Comparison of ENCODE assay signal across 23 cellular contexts in genomic region chr5:43785198-43785597, GRCh38.
DNase-seq lines count a peak whose midpoint lies in the region; ATAC-seq and TF ChIP-seq lines count a peak whose summit lies in the region.
"Had no signal": no experiment of that assay in that cellular context is flagged by ENCODE, and none has a peak within 500 bp of the region (broad histone marks: within the 10 kb centered on the region; RNA-seq: fewer than 3 reads in every experiment).

No MANE protein-coding gene starts in this region.

- intact Hi-C loops in Right ventricle myocardium superior (cut with DNase I) (no loop called here), heart right ventricle (cut with DNase I) (no loop called here)

- 46 to 47% methylated on average over 3 of the region's 3 CpGs for WGBS in heart right ventricle, 2 donors

- TF ChIP-seq CTCF in right atrium auricular region (IDR thresholded peaks at IDR 0.05) (no peak), heart right ventricle (IDR thresholded peaks at IDR 0.05) (no peak)

- H3K27ac ChIP-seq in right atrium auricular region (no peak overlapping the region), heart right ventricle (no peak overlapping the region)
- H3K27ac ChIP-seq: BLaER1 had no signal

- no peaks in the 10 kb centered on the region for H3K9me3 ChIP-seq in right atrium auricular region
- H3K9me3 ChIP-seq in heart right ventricle = no peaks in the 10 kb centered on the region
- H3K9me3 ChIP-seq: BLaER1 had no signal

- H3K4me1 ChIP-seq in right atrium auricular region (no peaks in the 10 kb centered on the region), heart right ventricle (no peaks in the 10 kb centered on the region)
- H3K4me1 ChIP-seq: BLaER1 had no signal

- no peak overlapping the region for H3K4me3 ChIP-seq in right atrium auricular region
- no peak overlapping the region for H3K4me3 ChIP-seq in heart right ventricle
- H3K4me3 ChIP-seq: BLaER1, GM23338 had no signal

- H3K36me3 ChIP-seq in right atrium auricular region (no peaks in the 10 kb centered on the region), heart right ventricle (no peaks in the 10 kb centered on the region)
- H3K36me3 ChIP-seq: BLaER1 had no signal

- H3K27me3 ChIP-seq in right atrium auricular region (no peaks in the 10 kb centered on the region), heart right ventricle (no peaks in the 10 kb centered on the region)
- H3K27me3 ChIP-seq: BLaER1 had no signal

- ATAC-seq in Right ventricle myocardium superior (ENCODE audit: poor library complexity) (peak; percentile 86), heart right ventricle (peak in 7 of 8 donors; percentile 38 to 95 (median 68)), GM18907 (IDR thresholded peaks at IDR 0.05; ENCODE audit: unreplicated experiment) (no peak)
- ATAC-seq: GM23338, PC-3 had no signal

- DNase-seq in Right ventricle myocardium superior (no peak), right atrium auricular region (ENCODE audit: low spot score) (no peak), heart right ventricle (no peak), myocyte (ENCODE audit: low read depth) (peak; percentile 32), NCI-H146 treated with DMSO at 0.1 percent for 48 hours (lab: John Stamatoyannopoulos, UW; ENCODE audit: unreplicated experiment) (no peak)
- DNase-seq in stimulated activated CD4-positive, alpha-beta T cell treated with anti-CD3 and anti-CD28 coated beads, Interleukin-12 subunit alpha, Interleukin-12 subunit beta, amount 100 ng/mL, for 4 hours = no peak
- DNase-seq: CD4-positive, CD25-positive, alpha-beta regulatory T cell; DMS153; DND-41; H9; IMR-90; KG1; MM.1S; NCI-H1048; NCI-H1417; NCI-H1694 treated with DMSO at 0.1 percent for 48 hours; NCI-H2081; NCI-H2227 treated with DMSO at 0.1 percent for 48 hours; NCI-H526 treated with DMSO at 0.1 percent for 48 hours; PC-3 had no signal
